ENCODE assay signal across 8 cellular contexts in the genomic region with DNA sequence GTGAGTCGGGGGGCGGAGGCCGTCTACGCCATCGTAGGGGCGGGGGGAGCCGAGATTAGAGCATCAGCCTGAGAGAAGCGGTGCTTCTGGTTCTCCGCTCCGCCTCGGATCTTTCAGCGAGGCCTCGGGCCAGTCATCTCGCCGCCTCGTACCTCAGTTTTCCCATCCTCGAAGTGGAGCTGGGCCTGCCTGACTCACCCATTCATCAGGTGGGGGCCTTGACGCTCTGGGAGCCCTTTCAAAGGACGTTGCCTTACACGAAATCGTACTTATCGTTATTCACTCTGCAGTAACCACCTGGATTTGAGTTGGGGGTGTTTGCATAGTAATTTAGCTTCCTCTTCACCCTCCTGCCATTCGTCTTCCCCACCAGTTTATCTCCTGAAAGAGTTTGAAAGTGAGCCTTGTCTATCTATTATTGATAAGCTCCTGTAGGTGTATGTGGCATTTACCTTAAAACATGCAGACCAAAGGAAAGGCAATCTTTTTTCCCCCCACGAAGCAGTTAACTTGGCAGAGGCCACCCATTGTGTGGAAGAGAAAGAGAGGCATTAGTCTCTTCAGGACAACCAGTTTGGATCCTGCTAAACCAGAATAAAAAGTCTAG. TPM values are rescaled to one million over a fixed set of nuclear protein-coding genes. Genes with fewer than 3 reads are reported as not detected.
DNase-seq lines count a peak whose midpoint lies in the region; ATAC-seq, FAIRE-seq and TF ChIP-seq lines count a peak whose summit lies in the region.

No MANE protein-coding gene starts in this region.

- in situ Hi-C loops in K562 (cut with MboI), result loop anchor here (5.0 kb wide), 1 partner anchor 43 kb away; no protein-coding TSS in a partner anchor

- no peaks in the 10 kb centered on the region for H3K36me3 ChIP-seq in CD4-positive, alpha-beta memory T cell (ENCODE audit: insufficient read depth, low read length)
- H3K36me3 ChIP-seq in K562 (ENCODE audit: control insufficient read depth, insufficient read depth, low read length), result peaks cover 37% of the 10 kb centered on the region
- H3K36me3 ChIP-seq in lower lobe of right lung, result no peaks in the 10 kb centered on the region
- no peaks in the 10 kb centered on the region for H3K36me3 ChIP-seq in upper lobe of left lung

- peaks cover 66% of the 10 kb centered on the region for H3K79me2 ChIP-seq in K562 (ENCODE audit: control insufficient read depth, insufficient read depth, low read length)

- intact Hi-C loops in CD4-positive, alpha-beta memory T cell (cut with micrococcal nuclease), result loop anchor here (1.0 to 5.0 kb wide), 3 partner anchors 46 to 849 kb away; partner anchors contain the start of genes AP2B1, CCT6B and ZNF830
- intact Hi-C loops in K562 (cut with micrococcal nuclease), result loop anchor here (5.0 kb wide), 1 partner anchor 243 kb away; no protein-coding TSS in a partner anchor
- intact Hi-C loops in lower lobe of right lung (cut with DNase I), result no loop called here
- intact Hi-C loops in head of caudate nucleus (cut with DNase I), result loop anchor here (1.0 kb wide), 1 partner anchor 46 kb away; no protein-coding TSS in a partner anchor

- peak overlapping the region; percentile 85 for H3K27ac ChIP-seq in CD4-positive, alpha-beta memory T cell (ENCODE audit: low read depth, low read length)
- peak overlapping the region; percentile 99 for H3K27ac ChIP-seq in K562 (ENCODE audit: extremely low read depth, low read depth, low read length)
- H3K27ac ChIP-seq in lower lobe of right lung, result peak overlapping the region; percentile 90
- peak overlapping the region; percentile 90 to 99 (median 92) for H3K27ac ChIP-seq in upper lobe of left lung

- no peaks in the 10 kb centered on the region for H3K27me3 Mint-ChIP-seq in CD4-positive, alpha-beta memory T cell

- ATAC-seq in K562 (no peak; the same call in 1 of the 3 replicates), lower lobe of right lung (peak in 1 of 2 donors; percentile 46), upper lobe of left lung (ENCODE audit: low FRiP score in 2 of 2) (peak in 1 of 2 donors; percentile 26), HG02588 (IDR thresholded peaks at IDR 0.05; ENCODE audit: unreplicated experiment) (no peak)

- WGBS in K562 (ENCODE audit: insufficient coverage, low coverage, missing lambda C conversion rate), result under 1% methylated on average over 14 of the region's 24 CpGs
- WGBS in upper lobe of left lung, 2 donors, result 0 to 1% methylated on average over 8 to 17 of the region's 24 CpGs

- CTCF ChIA-PET in CD4-positive, alpha-beta memory T cell (lab: Charles Lee; ENCODE audit: partially characterized antibody), result interaction anchor here (1.0 to 9.8 kb wide), 8 partner anchors 7 to 229 kb away, joined by 3 to 350 read pairs (median 6); partner anchors contain the start of gene C17orf50
- CTCF ChIA-PET in K562 (lab: Yijun Ruan, JAX; ENCODE audit: low intra/inter-chr PET ratio), result interaction anchor here (3.9 kb wide), 1 partner anchor 45 kb away, joined by 26 read pairs; no protein-coding TSS in a partner anchor

- no peaks in the 10 kb centered on the region for H3K9me3 Mint-ChIP-seq in CD4-positive, alpha-beta memory T cell

- peak overlapping the region; percentile 95 for H3K4me2 ChIP-seq in K562 (ENCODE audit: insufficient read depth, low read length)

- peaks cover 31 to 69% (median 50%) of the 10 kb centered on the region in 4 donors for H3K4me1 Mint-ChIP-seq in CD4-positive, alpha-beta memory T cell

- POLR2A ChIA-PET in CD4-positive, alpha-beta memory T cell (lab: Charles Lee; ENCODE audit: partially characterized antibody), result interaction anchor here (0.6 to 3.5 kb wide), 24 partner anchors 9 to 691 kb away, joined by 3 to 115 read pairs (median 5); partner anchors contain the start of genes MMP28, PEX12 and RAD51D
- POLR2A ChIA-PET in K562 (lab: Yijun Ruan, JAX), result interaction anchor here (0.6 to 3.0 kb wide), 16 partner anchors 9 to 755 kb away, joined by 3 to 24 read pairs (median 3); partner anchors contain the start of gene MMP28

- peak overlapping the region; percentile 93 to 99 (median 98) for H3K27ac Mint-ChIP-seq in CD4-positive, alpha-beta memory T cell

- no peaks in the 10 kb centered on the region for H3K9me1 ChIP-seq in K562 (ENCODE audit: control insufficient read depth, insufficient read depth, low read length)

- TF ChIP-seq POLR2A in K562 (conservative IDR thresholded peaks at IDR 0.05) (no peak), upper lobe of left lung (IDR thresholded peaks at IDR 0.05) (no peak)

- peaks cover 18% of the 10 kb centered on the region; the same call in 1 of the 2 replicates for H4K20me1 ChIP-seq in K562 (replicated peaks; ENCODE audit: control insufficient read depth, insufficient read depth, low read length)

- peaks cover 5 to 24% of the 10 kb centered on the region in 2 donors for H3K36me3 Mint-ChIP-seq in CD4-positive, alpha-beta memory T cell

- H3K9me3 ChIP-seq in CD4-positive, alpha-beta memory T cell (ENCODE audit: control insufficient read depth in 1 of 2, low read length in 2 of 2), result no peaks in the 10 kb centered on the region
- H3K9me3 ChIP-seq in K562 (replicated peaks; ENCODE audit: control insufficient read depth, insufficient read depth, low read depth, low read length) (no peaks in the 10 kb centered on the region), lower lobe of right lung (no peaks in the 10 kb centered on the region), upper lobe of left lung (no peaks in the 10 kb centered on the region)

- H3K4me1 ChIP-seq in CD4-positive, alpha-beta memory T cell (ENCODE audit: insufficient read depth, low read length), result peaks cover 54% of the 10 kb centered on the region
- peaks cover 9 to 16% of the 10 kb centered on the region in 2 experiments; a peak in 4 of 5 replicates for H3K4me1 ChIP-seq in K562 (replicated peaks in 1 of 2; ENCODE audit: control insufficient read depth in 2 of 2, insufficient read depth in 2 of 2, low read length in 2 of 2)
- peaks cover 56% of the 10 kb centered on the region for H3K4me1 ChIP-seq in lower lobe of right lung
- H3K4me1 ChIP-seq in upper lobe of left lung, result peaks cover 30 to 46% (median 40%) of the 10 kb centered on the region in 4 donors

- DNase-seq in CD4-positive, alpha-beta memory T cell, result no peak
- DNase-seq in HT1080 (ENCODE audit: low read depth) (peak; percentile 25), K562 (ENCODE audit: extremely low read depth in 1 of 4, low spot score in 3 of 4) (peak in 1 of 4 experiments; percentile 51), lower lobe of right lung (no peak), upper lobe of left lung (no peak), head of caudate nucleus (no peak), NCI-H128 (lab: John Stamatoyannopoulos, UW; ENCODE audit: unreplicated experiment) (no peak)

- no peak for TF ChIP-seq RAD21 in K562 (CRISPR knock-in tag; conservative IDR thresholded peaks at IDR 0.05 in 1 of 2, IDR thresholded peaks at IDR 0.05 in 1 of 2)

- peak overlapping the region; percentile 95 to 98 (median 97) for H3K4me3 Mint-ChIP-seq in CD4-positive, alpha-beta memory T cell

- peak overlapping the region; percentile 67 to 96 for H3K4me3 ChIP-seq in CD4-positive, alpha-beta memory T cell (ENCODE audit: low read length in 2 of 2)
- H3K4me3 ChIP-seq in K562 (peak overlapping the region; percentile 87), lower lobe of right lung (peak overlapping the region; percentile 94), upper lobe of left lung (peak overlapping the region; percentile 63 to 91 (median 83))

- TF ChIP-seq EP300 in K562 (IDR thresholded peaks at IDR 0.05; ENCODE audit: low read length) (no peak), upper lobe of left lung (IDR thresholded peaks at IDR 0.05) (no peak)

- BruUV-seq in K562 (replicated peaks; lab: Mats Ljungman, UMichigan), result no TSS peak

- no peak for TF ChIP-seq CTCF in K562 (IDR thresholded peaks at IDR 0.05 in 2 of 3, conservative IDR thresholded peaks at IDR 0.05 in 1 of 3; ENCODE audit: insufficient read depth in 2 of 3, low read depth in 1 of 3, low read length in 3 of 3)
- no peak for TF ChIP-seq CTCF in lower lobe of right lung (IDR thresholded peaks at IDR 0.05)
- no peak for TF ChIP-seq CTCF in upper lobe of left lung (IDR thresholded peaks at IDR 0.05)

- no peak for FAIRE-seq in K562 (lab: Jason Lieb, UNC)

- peak overlapping the region; percentile 98 to 99 for H3K9ac ChIP-seq in K562 (ENCODE audit: insufficient read depth in 1 of 2, low read depth in 2 of 2, low read length in 2 of 2)

- peak overlapping the region; percentile 100 for H2AFZ ChIP-seq in K562 (ENCODE audit: low read depth, low read length)

- H3K27me3 ChIP-seq in CD4-positive, alpha-beta memory T cell (ENCODE audit: insufficient read depth, low read length), result no peaks in the 10 kb centered on the region
- H3K27me3 ChIP-seq in K562 (ENCODE audit: control insufficient read depth in 2 of 2, insufficient read depth in 2 of 2, low read length in 2 of 2) (no peaks in the 10 kb centered on the region), lower lobe of right lung (ENCODE audit: low read depth) (no peaks in the 10 kb centered on the region), upper lobe of left lung (no peaks in the 10 kb centered on the region)

RNA-seq across cellular contexts. Expression of gene TAF15, which starts 0.7 kb away (rescaled TPM):
- 100 to 1,000 TPM; 232 to 242 TPM for total RNA-seq in CD4-positive, alpha-beta memory T cell
- 10 to 100 TPM; 11.2 to 29.7 TPM for polyA plus RNA-seq in CD4-positive, alpha-beta memory T cell
- 27.5 and 41.3 TPM in 2 replicates for total RNA-seq in HT1080 (2014; rRNA removed; shearing (Covaris generic))
- polyA plus RNA-seq in HT1080 (2015; cell fraction: cytosol; rRNA removed), result 120 and 166 TPM in 2 replicates
- 176 and 193 TPM in 2 replicates for polyA plus RNA-seq in HT1080 (2015; cell fraction: nucleus; rRNA removed)
- 209 and 455 TPM in 2 replicates for total RNA-seq in K562 (2011; cell fraction: chromatin; rRNA removed; ENCODE audit: low replicate concordance)
- total RNA-seq in K562 (2011; cell fraction: nucleolus; rRNA removed), result 104 and 126 TPM in 2 replicates
- total RNA-seq in K562 (2011; cell fraction: nucleoplasm; rRNA removed), result 198 and 253 TPM in 2 replicates
- total RNA-seq in K562 (2014; rRNA removed), result 50.2 and 54.5 TPM in 2 replicates
- total RNA-seq in K562 (2014; rRNA removed; fragmentation: Illumina TruSeq; extraction: Trizol), result 56.8 and 64.3 TPM in 2 replicates
- total RNA-seq in K562 (2015; rRNA removed; fragmentation: Illumina TruSeq; extraction: Trizol), result 45.9 and 50.7 TPM in 2 replicates
- 178 and 213 TPM in 2 replicates for total RNA-seq in K562 (2021)
- 60.0 and 77.7 TPM in 2 replicates for polyA plus RNA-seq in K562 (2011; rRNA removed)
- polyA plus RNA-seq in K562 (2011; cell fraction: cytosol; rRNA removed), result 35.6 and 39.1 TPM in 2 replicates
- polyA plus RNA-seq in K562 (2011; cell fraction: nucleus; rRNA removed), result 59.8 and 89.8 TPM in 2 replicates
- polyA plus RNA-seq in K562 (2012), result 216 and 380 TPM in 2 replicates
- polyA plus RNA-seq in K562 (2014; fragmentation: Illumina TruSeq; extraction: Trizol), result 267 and 272 TPM in 2 replicates
- polyA plus RNA-seq in K562 (2014; fragmentation: Nextera tagmentation; extraction: Ambion mirVana), result 10 to 100 TPM in 1 of 2 experiments, 1 to 10 TPM in 1; 4.1 to 22.7 TPM
- polyA plus RNA-seq in K562 (2014; rRNA removed), result 142 and 171 TPM in 2 replicates
- polyA minus RNA-seq in K562 (2011; rRNA and poly(A)+ RNA removed), result 105 and 122 TPM in 2 replicates
- polyA minus RNA-seq in K562 (2011; cell fraction: cytosol; rRNA and poly(A)+ RNA removed), result 44.4 and 68.8 TPM in 2 replicates
- 74.2 and 95.4 TPM in 2 replicates for polyA minus RNA-seq in K562 (2011; cell fraction: nucleus; rRNA and poly(A)+ RNA removed)
- total RNA-seq in lower lobe of right lung, result 143 TPM
- total RNA-seq in upper lobe of left lung, result 100 to 1,000 TPM in 2 of 6 donors, 10 to 100 TPM in 4; 42.4 to 137 (median 93.0) TPM

RNA-seq across cellular contexts. Expression of gene MMP28, which starts 14.5 kb away (rescaled TPM):
- total RNA-seq in CD4-positive, alpha-beta memory T cell, result under 1 TPM; 0.64 to 0.96 TPM
- under 1 TPM in 1 of 2 donors, not detected in 1; 0.23 TPM for polyA plus RNA-seq in CD4-positive, alpha-beta memory T cell
- total RNA-seq in HT1080 (2014; rRNA removed; shearing (Covaris generic)), result 0.13 and 0.18 TPM in 2 replicates
- polyA plus RNA-seq in HT1080 (2015; cell fraction: cytosol; rRNA removed), result 0.13 and 0.46 TPM in 2 replicates
- polyA plus RNA-seq in HT1080 (2015; cell fraction: nucleus; rRNA removed), result not detected in 2 replicates
- not detected in 2 replicates for total RNA-seq in K562 (2011; cell fraction: chromatin; rRNA removed; ENCODE audit: low replicate concordance)
- total RNA-seq in K562 (2011; cell fraction: nucleolus; rRNA removed), result not detected in 2 replicates
- not detected in 2 replicates for total RNA-seq in K562 (2011; cell fraction: nucleoplasm; rRNA removed)
- total RNA-seq in K562 (2014; rRNA removed) (not detected in 2 replicates), K562 (2014; rRNA removed; fragmentation: Illumina TruSeq; extraction: Trizol) (not detected in 2 replicates), K562 (2015; rRNA removed; fragmentation: Illumina TruSeq; extraction: Trizol) (not detected in 2 replicates), K562 (2021) (not detected in 2 replicates), lower lobe of right lung (40.9 TPM), upper lobe of left lung (100 to 1,000 TPM in 3 of 6 donors, 10 to 100 TPM in 3; 51.1 to 134 (median 98.5) TPM)
- polyA plus RNA-seq in K562 (2011; rRNA removed) (not detected in 2 replicates), K562 (2014; fragmentation: Illumina TruSeq; extraction: Trizol) (not detected in 2 replicates), K562 (2014; fragmentation: Nextera tagmentation; extraction: Ambion mirVana) (not detected), K562 (2014; rRNA removed) (not detected in 2 replicates)
- polyA plus RNA-seq in K562 (2011; cell fraction: cytosol; rRNA removed), result not detected in 2 replicates
- not detected in 2 replicates for polyA plus RNA-seq in K562 (2011; cell fraction: nucleus; rRNA removed)
- polyA plus RNA-seq in K562 (2012), result not detected in 2 replicates
- polyA minus RNA-seq in K562 (2011; rRNA and poly(A)+ RNA removed), result not detected in 2 replicates
- polyA minus RNA-seq in K562 (2011; cell fraction: cytosol; rRNA and poly(A)+ RNA removed), result not detected in 2 replicates
- polyA minus RNA-seq in K562 (2011; cell fraction: nucleus; rRNA and poly(A)+ RNA removed), result 0.27 TPM in 1 of 2 replicates, not detected in the other

RNA-seq across cellular contexts. Expression of gene C17orf50, which starts 49.3 kb away (rescaled TPM):
- total RNA-seq in CD4-positive, alpha-beta memory T cell, result not detected
- polyA plus RNA-seq in CD4-positive, alpha-beta memory T cell, result not detected
- total RNA-seq in HT1080 (2014; rRNA removed; shearing (Covaris generic)), result not detected in 2 replicates
- not detected in 2 replicates for polyA plus RNA-seq in HT1080 (2015; cell fraction: cytosol; rRNA removed)
- not detected in 2 replicates for polyA plus RNA-seq in HT1080 (2015; cell fraction: nucleus; rRNA removed)
- total RNA-seq in K562 (2011; cell fraction: chromatin; rRNA removed; ENCODE audit: low replicate concordance), result not detected in 2 replicates
- not detected in 2 replicates for total RNA-seq in K562 (2011; cell fraction: nucleolus; rRNA removed)
- not detected in 2 replicates for total RNA-seq in K562 (2011; cell fraction: nucleoplasm; rRNA removed)
- total RNA-seq in K562 (2014; rRNA removed) (not detected in 2 replicates), K562 (2014; rRNA removed; fragmentation: Illumina TruSeq; extraction: Trizol) (not detected in 2 replicates), K562 (2015; rRNA removed; fragmentation: Illumina TruSeq; extraction: Trizol) (not detected in 2 replicates), K562 (2021) (not detected in 2 replicates), lower lobe of right lung (not detected), upper lobe of left lung (1 to 10 TPM in 1 of 6 donors, under 1 TPM in 1, not detected in 4; 0.46 to 1.1 TPM)
- polyA plus RNA-seq in K562 (2011; rRNA removed) (not detected in 2 replicates), K562 (2014; fragmentation: Illumina TruSeq; extraction: Trizol) (not detected in 2 replicates), K562 (2014; fragmentation: Nextera tagmentation; extraction: Ambion mirVana) (not detected), K562 (2014; rRNA removed) (not detected in 2 replicates)
- polyA plus RNA-seq in K562 (2011; cell fraction: cytosol; rRNA removed), result not detected in 2 replicates
- not detected in 2 replicates for polyA plus RNA-seq in K562 (2011; cell fraction: nucleus; rRNA removed)
- not detected in 2 replicates for polyA plus RNA-seq in K562 (2012)
- polyA minus RNA-seq in K562 (2011; rRNA and poly(A)+ RNA removed), result not detected in 2 replicates
- not detected in 2 replicates for polyA minus RNA-seq in K562 (2011; cell fraction: cytosol; rRNA and poly(A)+ RNA removed)
- polyA minus RNA-seq in K562 (2011; cell fraction: nucleus; rRNA and poly(A)+ RNA removed), result not detected in 2 replicates

RNA-seq across cellular contexts. Expression of gene GAS2L2, which starts 56.9 kb away (rescaled TPM):
- total RNA-seq in CD4-positive, alpha-beta memory T cell, result under 1 TPM in 1 of 2 experiments, not detected in 1; 0.26 TPM
- under 1 TPM in 1 of 2 donors, not detected in 1; 0.13 TPM for polyA plus RNA-seq in CD4-positive, alpha-beta memory T cell
- 0.05 TPM in 1 of 2 replicates, not detected in the other for total RNA-seq in HT1080 (2014; rRNA removed; shearing (Covaris generic))
- polyA plus RNA-seq in HT1080 (2015; cell fraction: cytosol; rRNA removed), result 0.03 TPM in 1 of 2 replicates, not detected in the other
- polyA plus RNA-seq in HT1080 (2015; cell fraction: nucleus; rRNA removed), result 0.06 and 0.16 TPM in 2 replicates
- total RNA-seq in K562 (2011; cell fraction: chromatin; rRNA removed; ENCODE audit: low replicate concordance), result 0.09 TPM in 1 of 2 replicates, not detected in the other
- total RNA-seq in K562 (2011; cell fraction: nucleolus; rRNA removed), result not detected in 2 replicates
- not detected in 2 replicates for total RNA-seq in K562 (2011; cell fraction: nucleoplasm; rRNA removed)
- total RNA-seq in K562 (2014; rRNA removed), result not detected in 2 replicates
- total RNA-seq in K562 (2014; rRNA removed; fragmentation: Illumina TruSeq; extraction: Trizol), result not detected in 2 replicates
- not detected in 2 replicates for total RNA-seq in K562 (2015; rRNA removed; fragmentation: Illumina TruSeq; extraction: Trizol)
- not detected in 2 replicates for total RNA-seq in K562 (2021)
- not detected in 2 replicates for polyA plus RNA-seq in K562 (2011; rRNA removed)
- 0.01 TPM in 1 of 2 replicates, not detected in the other for polyA plus RNA-seq in K562 (2011; cell fraction: cytosol; rRNA removed)
- 0.03 and 0.10 TPM in 2 replicates for polyA plus RNA-seq in K562 (2011; cell fraction: nucleus; rRNA removed)
- 0.03 TPM in 1 of 2 replicates, not detected in the other for polyA plus RNA-seq in K562 (2012)
- polyA plus RNA-seq in K562 (2014; fragmentation: Illumina TruSeq; extraction: Trizol), result not detected in 2 replicates
- polyA plus RNA-seq in K562 (2014; fragmentation: Nextera tagmentation; extraction: Ambion mirVana), result not detected
- not detected in 2 replicates for polyA plus RNA-seq in K562 (2014; rRNA removed)
- not detected in 2 replicates for polyA minus RNA-seq in K562 (2011; rRNA and poly(A)+ RNA removed)
- not detected in 2 replicates for polyA minus RNA-seq in K562 (2011; cell fraction: cytosol; rRNA and poly(A)+ RNA removed)
- not detected in 2 replicates for polyA minus RNA-seq in K562 (2011; cell fraction: nucleus; rRNA and poly(A)+ RNA removed)
- 3.1 TPM for total RNA-seq in lower lobe of right lung
- 1 to 10 TPM in 5 of 6 donors, under 1 TPM in 1; 0.37 to 7.4 (median 3.3) TPM for total RNA-seq in upper lobe of left lung

RNA-seq across cellular contexts. Expression of gene HEATR9, which starts 58.7 kb away (rescaled TPM):
- total RNA-seq in CD4-positive, alpha-beta memory T cell, result 1 to 10 TPM; 2.2 to 2.6 TPM
- not detected for polyA plus RNA-seq in CD4-positive, alpha-beta memory T cell
- not detected in 2 replicates for total RNA-seq in HT1080 (2014; rRNA removed; shearing (Covaris generic))
- polyA plus RNA-seq in HT1080 (2015; cell fraction: cytosol; rRNA removed), result not detected in 2 replicates
- not detected in 2 replicates for polyA plus RNA-seq in HT1080 (2015; cell fraction: nucleus; rRNA removed)
- total RNA-seq in K562 (2011; cell fraction: chromatin; rRNA removed; ENCODE audit: low replicate concordance), result not detected in 2 replicates
- total RNA-seq in K562 (2011; cell fraction: nucleolus; rRNA removed), result not detected in 2 replicates
- total RNA-seq in K562 (2011; cell fraction: nucleoplasm; rRNA removed), result not detected in 2 replicates
- total RNA-seq in K562 (2014; rRNA removed), result not detected in 2 replicates
- not detected in 2 replicates for total RNA-seq in K562 (2014; rRNA removed; fragmentation: Illumina TruSeq; extraction: Trizol)
- not detected in 2 replicates for total RNA-seq in K562 (2015; rRNA removed; fragmentation: Illumina TruSeq; extraction: Trizol)
- not detected in 2 replicates for total RNA-seq in K562 (2021)
- not detected in 2 replicates for polyA plus RNA-seq in K562 (2011; rRNA removed)
- polyA plus RNA-seq in K562 (2011; cell fraction: cytosol; rRNA removed), result not detected in 2 replicates
- polyA plus RNA-seq in K562 (2011; cell fraction: nucleus; rRNA removed), result not detected in 2 replicates
- polyA plus RNA-seq in K562 (2012), result not detected in 2 replicates
- polyA plus RNA-seq in K562 (2014; fragmentation: Illumina TruSeq; extraction: Trizol), result not detected in 2 replicates
- polyA plus RNA-seq in K562 (2014; fragmentation: Nextera tagmentation; extraction: Ambion mirVana), result not detected
- polyA plus RNA-seq in K562 (2014; rRNA removed), result not detected in 2 replicates
- not detected in 2 replicates for polyA minus RNA-seq in K562 (2011; rRNA and poly(A)+ RNA removed)
- not detected in 2 replicates for polyA minus RNA-seq in K562 (2011; cell fraction: cytosol; rRNA and poly(A)+ RNA removed)
- polyA minus RNA-seq in K562 (2011; cell fraction: nucleus; rRNA and poly(A)+ RNA removed), result not detected in 2 replicates
- total RNA-seq in lower lobe of right lung, result 0.21 TPM
- under 1 TPM in 2 of 6 donors, not detected in 4; 0.13 to 0.30 TPM for total RNA-seq in upper lobe of left lung

Comparison
In these comparisons a context has a peak if more than half of its experiments do, and no peak if none do; other contexts are left out.
1. RNA of gene MMP28, which starts 14.5 kb away (total RNA-seq): 51.1 to 134 TPM in upper lobe of left lung and 40.9 TPM in lower lobe of right lung (single experiment); 0.64 to 0.96 TPM in CD4-positive, alpha-beta memory T cell, 0.13 to 0.18 TPM in HT1080 and not detected in K562; every median in the first group is over 10 times any median in the second.
2. Peak in every context shown above with its lines, with median percentiles within 50 percentile points of each other: H3K27ac ChIP-seq and H3K4me3 ChIP-seq.